Comparison of ENCODE assay signal across 1 cellular context in the genomic region with DNA sequence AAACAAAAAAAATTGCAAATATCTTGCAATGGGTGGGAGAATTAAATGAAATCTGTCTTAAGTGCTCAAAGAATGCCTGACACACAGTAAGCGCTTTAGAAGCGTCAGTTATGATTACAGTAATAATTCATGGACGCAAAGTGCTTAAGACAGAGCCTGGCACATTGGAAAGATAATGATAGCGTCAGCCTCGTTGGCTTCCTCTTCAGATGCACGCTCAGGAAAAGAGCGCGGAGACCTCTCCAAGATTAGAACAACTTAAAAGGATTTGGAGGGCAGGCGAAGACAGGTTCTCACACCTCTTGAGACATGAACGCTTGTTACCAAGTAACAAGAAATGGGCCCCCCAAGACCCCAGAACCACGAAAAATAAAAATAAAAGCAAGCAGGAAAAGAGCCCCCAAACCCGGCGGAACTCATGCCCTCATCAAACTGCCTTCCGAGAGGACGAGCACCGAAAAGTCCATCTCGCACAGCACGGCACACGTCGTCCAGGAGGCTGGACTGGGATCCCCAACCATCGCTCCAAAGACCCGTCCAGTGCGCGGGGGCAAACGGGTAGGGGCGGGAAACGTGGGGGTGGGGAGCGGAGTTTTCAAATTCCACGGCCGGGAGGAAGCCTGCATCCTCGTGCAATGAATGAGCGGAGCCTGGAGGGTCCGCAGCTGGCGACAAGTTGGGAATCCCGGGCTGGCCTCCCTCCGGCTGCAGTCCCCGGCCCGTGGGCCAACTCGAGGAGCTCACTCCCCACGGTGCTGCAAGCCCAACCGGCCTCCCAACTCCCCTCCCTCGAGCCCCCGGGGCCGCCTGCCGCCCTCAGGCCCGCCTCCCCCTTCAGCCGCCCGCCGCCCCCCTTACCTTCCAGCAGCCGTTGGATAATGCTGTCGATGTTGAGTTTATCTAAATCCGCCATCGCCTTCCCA.
TF ChIP-seq lines count a peak whose summit lies in the region.

No MANE protein-coding gene starts in this region.

TF ChIP-seq in H1, 55 proteins besides CTCF, POLR2A, EP300 and RAD21:
- TF ChIP-seq ASH2L (IDR thresholded peaks at IDR 0.05; ENCODE audit: low read length) (no peak), SIN3A (conservative IDR thresholded peaks at IDR 0.05 in 1 of 2, IDR thresholded peaks at IDR 0.05 in 1 of 2; ENCODE audit: low read depth in 1 of 2, low read length in 2 of 2) (peak; percentile 8 to 41; a peak in 2 of 4 replicates), ZNF274 (IDR thresholded peaks at IDR 0.05; ENCODE audit: borderline replicate concordance, extremely low read depth, low read length) (no peak), POLR2AphosphoS5 (IDR thresholded peaks at IDR 0.05; ENCODE audit: low read depth, low read length) (peak; percentile 54; the same call in 1 of the 2 replicates), CREB1 (IDR thresholded peaks at IDR 0.05) (no peak)
TF ChIP-seq in H1: peak in this region for 2.
